In genomic region chr17:44221862-44222111, GRCh38 we compare ENCODE assay signal across 8 cellular contexts. TPM values are rescaled to one million over a fixed set of nuclear protein-coding genes. Genes with fewer than 3 reads are reported as not detected.
DNase-seq lines count a peak whose midpoint lies in the region; ATAC-seq and TF ChIP-seq lines count a peak whose summit lies in the region.

No MANE protein-coding gene starts in this region.

- DNase-seq in AG09309 (ENCODE audit: low read depth) (no peak), MG63 (no peak), dedifferentiated amniotic fluid mesenchymal stem cell (ENCODE audit: extremely low spot score) (no peak), NCI-H1048 (lab: John Stamatoyannopoulos, UW) (no peak), DMS153 treated with DMSO at 0.1 percent for 48 hours (lab: John Stamatoyannopoulos, UW; ENCODE audit: unreplicated experiment) (no peak), HPDE6-E6E7 (ENCODE audit: extremely low spot score) (no peak)
- peak in 3 of 10 donors; percentile 35 to 41 (median 37) for DNase-seq in naive thymus-derived CD8-positive, alpha-beta T cell

- intact Hi-C loops in dendritic cell treated with granulocyte-macrophage colony-stimulating factor and Interleukin-4, amounts not matched to agents 40 ng/mL and 50 ng/mL, for 4 days (cut with micrococcal nuclease) = loop anchor here (2.0 to 5.0 kb wide), 2 partner anchors 56 to 103 kb away; partner anchors contain the start of gene SLC25A39

- no peak for ATAC-seq in naive thymus-derived CD8-positive, alpha-beta T cell

- peaks cover 12% of the 10 kb centered on the region for H3K27me3 Mint-ChIP-seq in dendritic cell treated with granulocyte-macrophage colony-stimulating factor and Interleukin-4, amounts not matched to agents 40 ng/mL and 50 ng/mL, for 4 days
- H3K27me3 Mint-ChIP-seq in naive thymus-derived CD8-positive, alpha-beta T cell = no peaks in the 10 kb centered on the region

- H3K9me3 Mint-ChIP-seq in dendritic cell treated with granulocyte-macrophage colony-stimulating factor and Interleukin-4, amounts not matched to agents 40 ng/mL and 50 ng/mL, for 4 days = no peaks in the 10 kb centered on the region
- no peaks in the 10 kb centered on the region for H3K9me3 Mint-ChIP-seq in naive thymus-derived CD8-positive, alpha-beta T cell

- POLR2A ChIA-PET in naive thymus-derived CD8-positive, alpha-beta T cell (lab: Charles Lee) = interaction anchor here (0.5 to 20.4 kb wide), 35 partner anchors 9 to 1364 kb away, joined by 3 to 445 read pairs (median 5); partner anchors contain the start of genes ATXN7L3, GRN, HDAC5 and HEXIM2

- H3K27me3 ChIP-seq in MG63 = no peaks in the 10 kb centered on the region

- H3K4me3 Mint-ChIP-seq in dendritic cell treated with granulocyte-macrophage colony-stimulating factor and Interleukin-4, amounts not matched to agents 40 ng/mL and 50 ng/mL, for 4 days = peak overlapping the region; percentile 99
- H3K4me3 Mint-ChIP-seq in naive thymus-derived CD8-positive, alpha-beta T cell = peak overlapping the region; percentile 91 to 100 (median 96)

- peaks cover 15% of the 10 kb centered on the region for H3K36me3 ChIP-seq in MG63

- TF ChIP-seq CTCF in AG09309 (IDR thresholded peaks at IDR 0.05; ENCODE audit: control insufficient read depth, insufficient read depth, low read depth, low read length, missing control alignments) = no peak

- peak overlapping the region; percentile 97 for H3K27ac Mint-ChIP-seq in dendritic cell treated with granulocyte-macrophage colony-stimulating factor and Interleukin-4, amounts not matched to agents 40 ng/mL and 50 ng/mL, for 4 days
- peak overlapping the region; percentile 91 to 98 (median 95) for H3K27ac Mint-ChIP-seq in naive thymus-derived CD8-positive, alpha-beta T cell

- peaks cover 22% of the 10 kb centered on the region for H3K36me3 Mint-ChIP-seq in dendritic cell treated with granulocyte-macrophage colony-stimulating factor and Interleukin-4, amounts not matched to agents 40 ng/mL and 50 ng/mL, for 4 days (ENCODE audit: low read depth)
- no peaks in the 10 kb centered on the region for H3K36me3 Mint-ChIP-seq in naive thymus-derived CD8-positive, alpha-beta T cell

- no peaks in the 10 kb centered on the region for H3K9me3 ChIP-seq in MG63

- H3K4me3 ChIP-seq in AG09309 (ENCODE audit: control insufficient read depth, low read depth, low read length) = peak overlapping the region; percentile 77
- peak overlapping the region; percentile 90 for H3K4me3 ChIP-seq in MG63

- H3K4me1 Mint-ChIP-seq in dendritic cell treated with granulocyte-macrophage colony-stimulating factor and Interleukin-4, amounts not matched to agents 40 ng/mL and 50 ng/mL, for 4 days (ENCODE audit: low read depth) = peaks cover 35% of the 10 kb centered on the region
- peaks cover 15 to 31% (median 21%) of the 10 kb centered on the region in 4 donors for H3K4me1 Mint-ChIP-seq in naive thymus-derived CD8-positive, alpha-beta T cell

RNA-seq across cellular contexts. Expression of gene UBTF, which starts 2.3 kb away (rescaled TPM):
- 51.2 and 64.2 TPM in 2 replicates for total RNA-seq in MG63 (2014; rRNA removed; shearing (Covaris generic); ENCODE audit: low replicate concordance)
- total RNA-seq in naive thymus-derived CD8-positive, alpha-beta T cell = 100 to 1,000 TPM; 348 to 362 TPM
- 10 to 100 TPM; 41.5 to 94.2 (median 73.3) TPM for polyA plus RNA-seq in naive thymus-derived CD8-positive, alpha-beta T cell

RNA-seq across cellular contexts. Expression of gene ATXN7L3, which starts 22.1 kb away (rescaled TPM):
- 37.0 and 53.2 TPM in 2 replicates for total RNA-seq in MG63 (2014; rRNA removed; shearing (Covaris generic); ENCODE audit: low replicate concordance)
- total RNA-seq in naive thymus-derived CD8-positive, alpha-beta T cell = 100 to 1,000 TPM; 125 TPM
- polyA plus RNA-seq in naive thymus-derived CD8-positive, alpha-beta T cell = 10 to 100 TPM in 2 of 3 donors, 1 to 10 TPM in 1; 9.3 to 14.2 (median 10.6) TPM

RNA-seq across cellular contexts. Expression of gene TMUB2, which starts 35.0 kb away (rescaled TPM):
- total RNA-seq in MG63 (2014; rRNA removed; shearing (Covaris generic); ENCODE audit: low replicate concordance) = 18.5 and 39.9 TPM in 2 replicates
- 10 to 100 TPM; 45.8 to 50.5 TPM for total RNA-seq in naive thymus-derived CD8-positive, alpha-beta T cell
- polyA plus RNA-seq in naive thymus-derived CD8-positive, alpha-beta T cell = 10 to 100 TPM; 22.1 to 30.2 (median 25.5) TPM

RNA-seq across cellular contexts. Expression of gene SLC4A1, which starts 46.1 kb away (rescaled TPM):
- total RNA-seq in MG63 (2014; rRNA removed; shearing (Covaris generic); ENCODE audit: low replicate concordance) = not detected in 2 replicates
- not detected for total RNA-seq in naive thymus-derived CD8-positive, alpha-beta T cell
- polyA plus RNA-seq in naive thymus-derived CD8-positive, alpha-beta T cell = not detected

RNA-seq across cellular contexts. Expression of gene ASB16, which starts 51.3 kb away (rescaled TPM):
- total RNA-seq in MG63 (2014; rRNA removed; shearing (Covaris generic); ENCODE audit: low replicate concordance) = not detected in 2 replicates
- total RNA-seq in naive thymus-derived CD8-positive, alpha-beta T cell = not detected
- polyA plus RNA-seq in naive thymus-derived CD8-positive, alpha-beta T cell = under 1 TPM in 1 of 3 donors, not detected in 2; 0.09 TPM
